Comparison of ENCODE assay signal across 27 cellular contexts in the genomic region with DNA sequence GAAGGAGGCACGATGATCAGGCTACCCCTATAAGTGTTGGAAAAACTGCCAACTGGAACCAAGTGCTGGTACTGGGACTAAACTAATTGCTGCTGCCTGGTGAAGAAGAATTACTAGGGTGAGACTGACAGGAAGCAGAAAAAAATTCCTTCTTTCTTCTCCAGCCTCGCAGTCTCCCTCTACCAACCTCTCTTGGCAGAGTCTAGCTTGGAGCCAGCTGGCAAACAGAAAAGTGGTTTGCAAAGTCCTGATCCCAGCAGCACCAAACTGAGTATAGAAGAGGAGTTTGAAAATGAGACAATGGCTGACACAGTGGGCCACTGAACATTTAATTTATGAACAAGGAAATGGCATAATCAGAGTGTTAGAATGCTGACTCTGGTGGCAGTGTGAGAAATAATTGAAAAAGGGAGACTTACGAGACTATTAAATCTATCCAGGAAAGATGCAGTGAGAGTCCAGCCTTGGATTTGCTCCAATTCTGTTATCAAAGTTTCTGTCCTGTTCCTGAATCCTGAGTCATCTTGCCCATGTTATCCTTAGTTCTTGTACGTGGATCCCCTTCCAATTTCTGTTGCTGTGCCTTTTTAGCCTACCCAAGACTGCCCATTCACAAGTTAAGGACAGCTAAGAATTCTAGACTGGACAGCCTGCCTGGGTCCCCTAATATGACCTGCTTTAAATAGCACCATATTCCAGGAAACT. TPM values are rescaled to one million over a fixed set of nuclear protein-coding genes. Genes with fewer than 3 reads are reported as not detected.
A peak's percentile ranks its signal among the peaks of the same experiment; 100 is the strongest.
DNase-seq lines count a peak whose midpoint lies in the region; TF ChIP-seq lines count a peak whose summit lies in the region.
"Had no signal": no experiment of that assay in that cellular context is flagged by ENCODE, and none has a peak within 500 bp of the region (broad histone marks: within the 10 kb centered on the region; RNA-seq: fewer than 3 reads in every experiment).

No MANE protein-coding gene starts in this region.

- no peaks in the 10 kb centered on the region for H3K9me3 ChIP-seq in sigmoid colon
- H3K9me3 ChIP-seq: Caco-2, esophagus muscularis mucosa, gastroesophageal sphincter, SJCRH30, upper lobe of right lung had no signal

- peak overlapping the region in 3 of 4 donors; percentile 41 to 60 (median 53) for H3K27ac ChIP-seq in sigmoid colon
- H3K27ac ChIP-seq: esophagus muscularis mucosa, gastroesophageal sphincter, neural progenitor cell, SJCRH30, upper lobe of right lung had no signal

- intact Hi-C loops in sigmoid colon (cut with DNase I): loop anchor here (1.0 to 10.0 kb wide), 3 partner anchors 54 to 894 kb away; a partner anchor contains a TSS

- peak; percentile 7 for DNase-seq in NCI-H1694 treated with DMSO at 0.1 percent for 48 hours (lab: John Stamatoyannopoulos, UW)
- DNase-seq in NCI-H1694 (lab: John Stamatoyannopoulos, UW): no peak
- peak; percentile 57 for DNase-seq in NCI-H226
- DNase-seq in fibroblast of the aortic adventitia (ENCODE audit: low read depth): peak; percentile 83
- no peak for DNase-seq in sigmoid colon
- no peak for DNase-seq in effector CD4-positive, alpha-beta T cell
- no peak for DNase-seq in midbrain (lab: John Stamatoyannopoulos, UW)
- DNase-seq in stimulated activated CD4-positive, alpha-beta T cell treated with anti-CD3 and anti-CD28 coated beads, Interleukin-15, amount 100 ng/mL, for 24 hours: no peak
- DNase-seq: 8988T; activated CD8-positive, alpha-beta T cell treated with anti-CD3 and anti-CD28 coated beads for 36 hours; activated effector memory CD4-positive, alpha-beta T cell treated with Interleukin-2 at 50 U/mL for 16 hours; activated naive CD8-positive, alpha-beta T cell treated with anti-CD3 and anti-CD28 coated beads, Interleukin-2, amount 10 ng/mL, durations not matched to agents 7 days and 5 days; Caco-2; NCI-H1092 treated with DMSO at 0.1 percent for 48 hours; NCI-H524; SJCRH30; stimulated activated CD4-positive, alpha-beta T cell treated with anti-CD3 and anti-CD28 coated beads, Interleukin-2, amount 100 ng/mL, for 24 hours; upper lobe of right lung had no signal

- H3K4me1 ChIP-seq in sigmoid colon: peaks cover 0 to 48% (median 18%) of the 10 kb centered on the region in 4 donors
- H3K4me1 ChIP-seq: gastroesophageal sphincter, neural progenitor cell had no signal

- no peaks in the 10 kb centered on the region for H3K27me3 ChIP-seq in sigmoid colon
- H3K27me3 ChIP-seq: esophagus muscularis mucosa, gastroesophageal sphincter, neural progenitor cell, SJCRH30, upper lobe of right lung had no signal

- TF ChIP-seq CTCF in fibroblast of the aortic adventitia (IDR thresholded peaks at IDR 0.05; ENCODE audit: insufficient read depth, low read length): no peak
- TF ChIP-seq CTCF in sigmoid colon (IDR thresholded peaks at IDR 0.05): no peak

- H3K36me3 ChIP-seq in sigmoid colon: no peaks in the 10 kb centered on the region
- H3K36me3 ChIP-seq: esophagus muscularis mucosa, gastroesophageal sphincter, neural progenitor cell, SJCRH30, upper lobe of right lung had no signal

- no peak for TF ChIP-seq POLR2A in sigmoid colon (IDR thresholded peaks at IDR 0.05)

- no peak for TF ChIP-seq EP300 in sigmoid colon (IDR thresholded peaks at IDR 0.05)

- H3K4me3 ChIP-seq in fibroblast of the aortic adventitia (ENCODE audit: low read depth, low read length) (no peak overlapping the region), sigmoid colon (no peak overlapping the region)
- H3K4me3 ChIP-seq: esophagus muscularis mucosa, gastroesophageal sphincter, neural progenitor cell, SJCRH30, upper lobe of right lung had no signal

- 41 to 67% methylated on average over 4 of the region's 4 CpGs for WGBS in sigmoid colon, 2 donors

RNA-seq across cellular contexts. Expression of a gene that starts 23.7 kb away (rescaled TPM):
- total RNA-seq in fibroblast of the aortic adventitia (ENCODE audit: low replicate concordance) (6.4 and 8.4 TPM in 2 replicates), sigmoid colon (10 to 100 TPM; 17.1 to 31.3 (median 23.5) TPM)
- 1 to 10 TPM in 1 of 3 donors, under 1 TPM in 2; 0.46 to 3.8 (median 0.60) TPM for polyA plus RNA-seq in sigmoid colon

RNA-seq across cellular contexts. Expression of a gene that starts 54.2 kb away (rescaled TPM):
- total RNA-seq in fibroblast of the aortic adventitia (ENCODE audit: low replicate concordance): not detected in 2 replicates
- 1 to 10 TPM in 1 of 4 donors, under 1 TPM in 2, not detected in 1; 0.36 to 4.7 (median 0.54) TPM for total RNA-seq in sigmoid colon
- 10 to 100 TPM; 13.2 to 40.5 (median 28.2) TPM for polyA plus RNA-seq in sigmoid colon
- total RNA-seq: activated CD8-positive, alpha-beta T cell treated with anti-CD3 and anti-CD28 coated beads for 36 hours; activated naive CD8-positive, alpha-beta T cell treated with anti-CD3 and anti-CD28 coated beads, Interleukin-2, amount 10 ng/mL, durations not matched to agents 7 days and 5 days; Caco-2; Daoy; LHCN-M2; lower leg skin; posterior vena cava; SJCRH30 had no signal
- polyA plus RNA-seq: BJ, keratinocyte had no signal

Comparison
In these comparisons a context has a peak if more than half of its experiments do, and no peak if none do; other contexts are left out.
1. DNase-seq: peak in NCI-H1694 treated with DMSO at 0.1 percent for 48 hours (single experiment), NCI-H226 (single experiment) and fibroblast of the aortic adventitia (single experiment); none in NCI-H1694 (single experiment), sigmoid colon (single experiment), effector CD4-positive, alpha-beta T cell (single experiment), midbrain (single experiment) and stimulated activated CD4-positive, alpha-beta T cell treated with anti-CD3 and anti-CD28 coated beads, Interleukin-15, amount 100 ng/mL, for 24 hours (single experiment).